ENCODE assay signal across 3 cellular contexts in genomic region chr22:46752911-46753310, GRCh38.
TF ChIP-seq lines count a peak whose summit lies in the region.

No MANE protein-coding gene starts in this region.

TF ChIP-seq in liver, 16 proteins besides CTCF, POLR2A, EP300 and RAD21:
- TF ChIP-seq HNF4G (IDR thresholded peaks at IDR 0.05) (no peak), MAX (IDR thresholded peaks at IDR 0.05) (no peak), GABPA (IDR thresholded peaks at IDR 0.05 in 1 of 2, conservative IDR thresholded peaks at IDR 0.05 in 1 of 2) (no peak), HNF4A (conservative IDR thresholded peaks at IDR 0.05) (no peak), SP1 (IDR thresholded peaks at IDR 0.05) (no peak), ATF3 (IDR thresholded peaks at IDR 0.05) (no peak), YY1 (IDR thresholded peaks at IDR 0.05) (no peak), RXRA (IDR thresholded peaks at IDR 0.05) (no peak), FOXA2 (IDR thresholded peaks at IDR 0.05) (no peak), EGR1 (IDR thresholded peaks at IDR 0.05; ENCODE audit: low read depth in 2 of 2) (no peak), NR2F2 (IDR thresholded peaks at IDR 0.05) (no peak), TAF1 (conservative IDR thresholded peaks at IDR 0.05) (no peak), JUND (IDR thresholded peaks at IDR 0.05) (no peak), FOXA1 (IDR thresholded peaks at IDR 0.05) (no peak), ZBTB33 (IDR thresholded peaks at IDR 0.05) (no peak), REST (IDR thresholded peaks at IDR 0.05) (no peak)

TF ChIP-seq in HepG2, 621 proteins besides CTCF, POLR2A, EP300 and RAD21:
- TF ChIP-seq ZBTB43 (CRISPR knock-in tag; conservative IDR thresholded peaks at IDR 0.05) (no peak), HMG20A (CRISPR knock-in tag; IDR thresholded peaks at IDR 0.05; ENCODE audit: borderline replicate concordance) (no peak), RBFOX2 (IDR thresholded peaks at IDR 0.05; ENCODE audit: low read depth, low read length) (no peak), ZNF766 (CRISPR knock-in tag; IDR thresholded peaks at IDR 0.05; ENCODE audit: borderline replicate concordance) (no peak), HINFP (CRISPR knock-in tag; IDR thresholded peaks at IDR 0.05; ENCODE audit: low read depth) (no peak), GTF3A (CRISPR knock-in tag; conservative IDR thresholded peaks at IDR 0.05) (no peak), SRF (IDR thresholded peaks at IDR 0.05; ENCODE audit: low read depth, low read length) (no peak), ZNF687 (CRISPR knock-in tag; IDR thresholded peaks at IDR 0.05) (no peak), ZNF629 (CRISPR knock-in tag; conservative IDR thresholded peaks at IDR 0.05) (no peak)

TF ChIP-seq in GM23338, 12 proteins besides CTCF, POLR2A, EP300 and RAD21:
- no peak for TF ChIP-seq ZNF114 (CRISPR knock-in tag; IDR thresholded peaks at IDR 0.05)
- TF ChIP-seq EZH2phosphoT487 (IDR thresholded peaks at IDR 0.05; ENCODE audit: unreplicated experiment), result no peak
- TF ChIP-seq REST (IDR thresholded peaks at IDR 0.05; ENCODE audit: unreplicated experiment), result no peak
- no peak for TF ChIP-seq ETS1 (IDR thresholded peaks at IDR 0.05)
- no peak for TF ChIP-seq JUNB (IDR thresholded peaks at IDR 0.05; ENCODE audit: unreplicated experiment)
- TF ChIP-seq STAT1 (IDR thresholded peaks at IDR 0.05; ENCODE audit: unreplicated experiment), result no peak
- no peak for TF ChIP-seq CREB1 (CRISPR knock-in tag; IDR thresholded peaks at IDR 0.05; ENCODE audit: low read depth)
- no peak for TF ChIP-seq EZH2 (IDR thresholded peaks at IDR 0.05; ENCODE audit: low read depth, unreplicated experiment)
- no peak for TF ChIP-seq ZNF462 (CRISPR knock-in tag; IDR thresholded peaks at IDR 0.05)
- TF ChIP-seq NANOG (IDR thresholded peaks at IDR 0.05; ENCODE audit: borderline replicate concordance), result no peak
- no peak for TF ChIP-seq ZNF331 (CRISPR knock-in tag; IDR thresholded peaks at IDR 0.05; ENCODE audit: low read depth)
- no peak for TF ChIP-seq POLR2AphosphoS5 (IDR thresholded peaks at IDR 0.05; ENCODE audit: low read depth)
TF ChIP-seq in GM23338: peak in this region for 0.
